Comparison of ENCODE assay signal across 18 cellular contexts in genomic region chr13:77215543-77215942, GRCh38.
"Had no signal": no experiment of that assay in that cellular context is flagged by ENCODE, and none has a peak within 500 bp of the region (broad histone marks: within the 10 kb centered on the region; RNA-seq: fewer than 3 reads in every experiment).

No MANE protein-coding gene starts in this region.

- H3K27ac Mint-ChIP-seq: natural killer cell treated with Interleukin-12 subunit alpha and Interleukin-12 subunit beta and Interleukin-15 and Interleukin-18, amount 100 ng/mL, for 72 hours; type B pancreatic cell had no signal

- H3K4me3 Mint-ChIP-seq: natural killer cell treated with Interleukin-12 subunit alpha and Interleukin-12 subunit beta and Interleukin-15 and Interleukin-18, amount 100 ng/mL, for 72 hours; type B pancreatic cell had no signal

- H3K27me3 Mint-ChIP-seq: natural killer cell treated with Interleukin-12 subunit alpha and Interleukin-12 subunit beta and Interleukin-15 and Interleukin-18, amount 100 ng/mL, for 72 hours; type B pancreatic cell had no signal

- H3K9me3 Mint-ChIP-seq: natural killer cell treated with Interleukin-12 subunit alpha and Interleukin-12 subunit beta and Interleukin-15 and Interleukin-18, amount 100 ng/mL, for 72 hours; type B pancreatic cell had no signal

- H3K4me3 ChIP-seq: dorsolateral prefrontal cortex, gastrocnemius medialis, heart right ventricle, mucosa of descending colon, sigmoid colon, skin epidermis, thyroid gland had no signal

- H3K4me1 ChIP-seq: gastrocnemius medialis, heart right ventricle, sigmoid colon, thyroid gland had no signal

- DNase-seq: cortex of kidney; dorsolateral prefrontal cortex; effector CD8-positive, alpha-beta T cell; gastrocnemius medialis; heart right ventricle; hypothalamus; kidney glomerular epithelial cell; mammary epithelial cell; mucosa of descending colon; posterior cingulate gyrus; sigmoid colon; stimulated activated CD4-positive, alpha-beta T cell treated with anti-CD3 and anti-CD28 coated beads, Interleukin-2, amount 100 ng/mL, for 24 hours; stimulated activated CD4-positive, alpha-beta T cell treated with anti-CD3 and anti-CD28 coated beads, Interleukin-4, amount 100 ng/mL, for 4 hours; stimulated activated naive CD4-positive, alpha-beta T cell; thyroid gland had no signal

- H3K9me3 ChIP-seq: gastrocnemius medialis, heart right ventricle, mucosa of descending colon, sigmoid colon, thyroid gland had no signal

- H3K27ac ChIP-seq: dorsolateral prefrontal cortex, gastrocnemius medialis, heart right ventricle, sigmoid colon, skin epidermis, thyroid gland had no signal

- ATAC-seq: gastrocnemius medialis; heart right ventricle; mucosa of descending colon; natural killer cell treated with Interleukin-12 subunit alpha and Interleukin-12 subunit beta and Interleukin-15 and Interleukin-18, amount 100 ng/mL, for 72 hours had no signal
